ENCODE assay signal across 20 cellular contexts in genomic region chr1:63960326-63960725, GRCh38.
DNase-seq lines count a peak whose midpoint lies in the region; FAIRE-seq and TF ChIP-seq lines count a peak whose summit lies in the region.
"Had no signal": no experiment of that assay in that cellular context is flagged by ENCODE, and none has a peak within 500 bp of the region (broad histone marks: within the 10 kb centered on the region; RNA-seq: fewer than 3 reads in every experiment).

No MANE protein-coding gene starts in this region.

- H3K4me2 ChIP-seq in astrocyte (ENCODE audit: low read length), result no peak overlapping the region

- H3K9ac ChIP-seq in astrocyte (ENCODE audit: low read length), result no peak overlapping the region

- no peak for FAIRE-seq in astrocyte (lab: Jason Lieb, UNC)
- FAIRE-seq: HepG2, RCC 7860 had no signal

- no peak overlapping the region for H3K4me3 Mint-ChIP-seq in astrocyte (ENCODE audit: unreplicated experiment)
- H3K4me3 Mint-ChIP-seq: CD14-positive monocyte had no signal

- no peaks in the 10 kb centered on the region for H3K27me3 Mint-ChIP-seq in astrocyte (ENCODE audit: low read depth, unreplicated experiment)

- H3K27ac Mint-ChIP-seq in astrocyte (ENCODE audit: unreplicated experiment), result no peak overlapping the region

- intact Hi-C loops in stomach (cut with DNase I; ENCODE audit: low total_unique reads), result no loop called here

- H3K4me1 Mint-ChIP-seq in astrocyte (ENCODE audit: low read depth, unreplicated experiment), result peaks cover 15% of the 10 kb centered on the region
- H3K4me1 Mint-ChIP-seq: CD14-positive monocyte had no signal

- no peak overlapping the region for H3K4me3 ChIP-seq in astrocyte (ENCODE audit: insufficient read depth, low read depth, low read length)
- no peak overlapping the region for H3K4me3 ChIP-seq in stomach
- H3K4me3 ChIP-seq: SK-N-MC had no signal

- in situ Hi-C loops in ACHN (cut with HindIII; ENCODE audit: low pct_ligation_motif_present, low pct_unique_long_range_greater_than_20kb, low sequenced_read_pairs), result no loop called here

- H4K20me1 ChIP-seq in astrocyte (ENCODE audit: insufficient read depth, low read length), result peaks cover 5% of the 10 kb centered on the region

- DNase-seq in LHCN-M2 (ENCODE audit: low read depth), result peak; percentile 65
- DNase-seq in astrocyte (ENCODE audit: low read depth), result peak; percentile 1
- DNase-seq in iris pigment epithelial cell (ENCODE audit: low read depth), result peak; percentile 84
- peak; percentile 57 for DNase-seq in renal cortical epithelial cell (ENCODE audit: low read depth)
- no peak for DNase-seq in cerebellar cortex (ENCODE audit: low spot score)
- no peak for DNase-seq in stomach
- DNase-seq in ACHN, result no peak
- DNase-seq in pons (ENCODE audit: low spot score), result no peak
- DNase-seq: DND-41; KG1; NCI-H1417; NCI-H2029; NCI-H2171 treated with DMSO at 0.1 percent for 48 hours; NCI-H748 treated with DMSO at 0.1 percent for 48 hours; NK-92 treated with Interleukin-12 subunit alpha and Interleukin-12 subunit beta, amount 100 ng/mL, for 24 hours; Right ventricle myocardium superior had no signal

- no peak overlapping the region for H2AFZ ChIP-seq in astrocyte (ENCODE audit: low read depth, low read length)

- 85 to 91% (median 88%) methylated on average over 5 of the region's 5 CpGs for WGBS in stomach, 5 donors

- no peaks in the 10 kb centered on the region for H3K36me3 ChIP-seq in astrocyte (ENCODE audit: insufficient read depth, low read length)
- no peaks in the 10 kb centered on the region for H3K36me3 ChIP-seq in stomach

- no peak for TF ChIP-seq EP300 in stomach (IDR thresholded peaks at IDR 0.05)

- H3K27me3 ChIP-seq in astrocyte (ENCODE audit: insufficient read depth, low read length) (no peaks in the 10 kb centered on the region), stomach (no peaks in the 10 kb centered on the region)

- TF ChIP-seq CTCF in astrocyte (IDR thresholded peaks at IDR 0.05; ENCODE audit: insufficient read depth, low read depth, low read length) (no peak), stomach (IDR thresholded peaks at IDR 0.05) (no peak)

- H3K27ac ChIP-seq in astrocyte (ENCODE audit: low read depth, low read length), result no peak overlapping the region
- no peak overlapping the region for H3K27ac ChIP-seq in stomach
- H3K27ac ChIP-seq: SK-N-MC had no signal

- peaks cover 22% of the 10 kb centered on the region for H3K36me3 Mint-ChIP-seq in astrocyte (ENCODE audit: low read depth, unreplicated experiment)
- H3K36me3 Mint-ChIP-seq: CD14-positive monocyte had no signal

- H3K9me3 Mint-ChIP-seq in astrocyte (ENCODE audit: unreplicated experiment), result peaks cover 9% of the 10 kb centered on the region

- no peaks in the 10 kb centered on the region for H3K79me2 ChIP-seq in astrocyte (ENCODE audit: insufficient read depth, low read length)

- H3K9me3 ChIP-seq in astrocyte (ENCODE audit: insufficient read depth, low read depth, low read length), result no peaks in the 10 kb centered on the region
- peaks cover 0 to 7% (median 0%) of the 10 kb centered on the region in 4 donors for H3K9me3 ChIP-seq in stomach

- TF ChIP-seq POLR2A in stomach (IDR thresholded peaks at IDR 0.05), result no peak

- H3K4me1 ChIP-seq in astrocyte (ENCODE audit: insufficient read depth, low read length) (no peaks in the 10 kb centered on the region), stomach (peaks cover 0 to 5% (median under 1%) of the 10 kb centered on the region in 4 donors)

Comparison
In these comparisons a context has a peak if more than half of its experiments do, and no peak if none do; other contexts are left out.
1. DNase-seq: peak in LHCN-M2 (single experiment), astrocyte (single experiment), iris pigment epithelial cell (single experiment) and renal cortical epithelial cell (single experiment); none in cerebellar cortex (single experiment), stomach (single experiment), ACHN (single experiment) and pons (single experiment).